In genomic region chr6:28848756-28849155, GRCh38 we compare ENCODE assay signal across 1 cellular context.
A peak's percentile ranks its signal among the peaks of the same experiment; 100 is the strongest.
TF ChIP-seq lines count a peak whose summit lies in the region.

No MANE protein-coding gene starts in this region.

TF ChIP-seq in H1, 55 proteins besides CTCF, POLR2A, EP300 and RAD21:
- peak; percentile 19; the same call in 1 of the 2 replicates for TF ChIP-seq YY1 (IDR thresholded peaks at IDR 0.05; ENCODE audit: low read depth, low read length)
